In the genomic region with DNA sequence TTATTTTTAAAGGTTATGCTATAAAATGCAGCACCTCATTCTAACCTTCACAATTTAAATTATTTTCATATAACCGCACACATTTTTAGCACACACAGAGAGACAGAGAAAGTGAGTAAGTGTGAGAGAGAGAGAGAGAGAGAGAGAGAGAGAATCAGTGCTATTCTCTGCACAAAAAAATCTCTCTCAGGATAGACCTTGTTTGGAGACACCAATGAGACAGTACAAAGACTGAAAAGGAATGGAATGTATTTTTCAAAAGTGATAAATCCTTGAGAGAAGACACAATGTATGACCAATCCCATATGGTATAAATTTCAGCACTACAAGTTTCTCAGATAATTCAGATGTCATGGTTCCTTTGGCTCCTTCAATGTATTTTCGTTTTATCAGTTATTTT, we compare ENCODE assay signal across 19 cellular contexts.
A peak's percentile ranks its signal among the peaks of the same experiment; 100 is the strongest.
DNase-seq lines count a peak whose midpoint lies in the region; ATAC-seq, FAIRE-seq and TF ChIP-seq lines count a peak whose summit lies in the region.
"Had no signal": no experiment of that assay in that cellular context is flagged by ENCODE, and none has a peak within 500 bp of the region (broad histone marks: within the 10 kb centered on the region; RNA-seq: fewer than 3 reads in every experiment).

No MANE protein-coding gene starts in this region.

- peak overlapping the region in 1 of 2 experiments; percentile 9; a peak in 1 of 4 replicates for H3K4me3 ChIP-seq in SK-N-SH (ENCODE audit: low read depth in 2 of 2, low read length in 1 of 2)
- no peak overlapping the region for H3K4me3 ChIP-seq in fibroblast of mammary gland (ENCODE audit: control insufficient read depth, low read depth, low read length)
- H3K4me3 ChIP-seq in rectal smooth muscle tissue (ENCODE audit: low read length) = no peak overlapping the region
- H3K4me3 ChIP-seq: MG63, mucosa of descending colon, thoracic aorta had no signal

- CTCF ChIA-PET in SK-N-SH (lab: Yijun Ruan, JAX) = no interaction called here

- no peak for TF ChIP-seq RAD21 in SK-N-SH (IDR thresholded peaks at IDR 0.05; ENCODE audit: low read length)

- WGBS in SK-N-SH (ENCODE audit: low lambda C conversion rate) = 46% methylated on average over 2 of the region's 2 CpGs

- peak overlapping the region; percentile 79; the same call in 1 of the 2 replicates for H2AFZ ChIP-seq in SK-N-SH (ENCODE audit: low read depth)

- peak overlapping the region; percentile 48; the same call in 1 of the 2 replicates for H3K9ac ChIP-seq in SK-N-SH
- no peak overlapping the region for H3K9ac ChIP-seq in rectal smooth muscle tissue (ENCODE audit: low read length)

- DNase-seq in ELR (ENCODE audit: low read depth) = peak; percentile 29
- no peak for DNase-seq in SK-N-SH
- peak; percentile 72 for DNase-seq in fibroblast of mammary gland (ENCODE audit: low read depth)
- DNase-seq in GM12892 (ENCODE audit: insufficient read length) = no peak
- no peak for DNase-seq in sciatic nerve (ENCODE audit: low spot score)
- DNase-seq in head of caudate nucleus = no peak
- DNase-seq: activated CD4-positive, alpha-beta T cell treated with anti-CD3 and anti-CD28 coated beads for 36 hours; activated naive CD4-positive, alpha-beta T cell treated with anti-CD3 and anti-CD28 coated beads for 36 hours; effector memory CD4-positive, alpha-beta T cell; islet precursor cell; MG63; mucosa of descending colon; NCI-H2029 treated with DMSO at 0.1 percent for 48 hours; posterior cingulate gyrus; T-helper 2 cell had no signal

- peak overlapping the region; percentile 52 for H3K4me2 ChIP-seq in SK-N-SH

- H4K20me1 ChIP-seq in SK-N-SH (ENCODE audit: insufficient read depth) = no peaks in the 10 kb centered on the region

- H3K27ac ChIP-seq in SK-N-SH (ENCODE audit: low read depth in 2 of 2, low read length in 1 of 2) (peak overlapping the region; percentile 94), rectal smooth muscle tissue (ENCODE audit: low read depth, low read length) (peak overlapping the region; percentile 75)

- FAIRE-seq in GM12892 (lab: Jason Lieb, UNC) = no peak
- FAIRE-seq: bronchial epithelial cell had no signal

- TF ChIP-seq POLR2A in GM12892 (IDR thresholded peaks at IDR 0.05; ENCODE audit: low read depth, low read length) = no peak

- TF ChIP-seq EP300 in SK-N-SH (IDR thresholded peaks at IDR 0.05; ENCODE audit: borderline replicate concordance in 1 of 2, low read depth in 1 of 2, low read length in 1 of 2) = no peak

- ATAC-seq in sciatic nerve (no peak), GM21825 (IDR thresholded peaks at IDR 0.05; ENCODE audit: unreplicated experiment) (no peak)
- ATAC-seq: activated CD4-positive, alpha-beta T cell treated with anti-CD3 and anti-CD28 coated beads for 36 hours; mucosa of descending colon had no signal

- TF ChIP-seq CTCF in SK-N-SH (IDR thresholded peaks at IDR 0.05) = no peak
- TF ChIP-seq CTCF in fibroblast of mammary gland (conservative IDR thresholded peaks at IDR 0.05; ENCODE audit: control insufficient read depth, insufficient read depth, low read depth, low read length) = no peak

- POLR2A ChIA-PET in SK-N-SH (lab: Yijun Ruan, JAX) = no interaction called here

- intact Hi-C loops in sciatic nerve (cut with DNase I) = no loop called here
- intact Hi-C loops in head of caudate nucleus (cut with DNase I) = no loop called here

- peaks cover 41% of the 10 kb centered on the region for H3F3A ChIP-seq in SK-N-SH (replicated peaks; ENCODE audit: insufficient read depth)

- no peaks in the 10 kb centered on the region for H3K79me2 ChIP-seq in SK-N-SH (ENCODE audit: insufficient read depth)

- H3K36me3 ChIP-seq in SK-N-SH (replicated peaks in 1 of 2; ENCODE audit: control insufficient read depth in 1 of 2, insufficient read depth in 2 of 2, low read length in 1 of 2) = no peaks in the 10 kb centered on the region
- H3K36me3 ChIP-seq in rectal smooth muscle tissue (ENCODE audit: control insufficient read depth, insufficient read depth, low read length) = no peaks in the 10 kb centered on the region
- H3K36me3 ChIP-seq: MG63, thoracic aorta had no signal

- H3K27me3 ChIP-seq in SK-N-SH (ENCODE audit: insufficient read depth) (no peaks in the 10 kb centered on the region), rectal smooth muscle tissue (ENCODE audit: control insufficient read depth, insufficient read depth, low read length) (no peaks in the 10 kb centered on the region)
- H3K27me3 ChIP-seq: MG63 had no signal

- H3K4me1 ChIP-seq in SK-N-SH (ENCODE audit: control insufficient read depth in 1 of 2, insufficient read depth in 2 of 2, low read depth in 1 of 2, low read length in 1 of 2) (peaks cover 8 to 24% of the 10 kb centered on the region in 2 experiments), rectal smooth muscle tissue (ENCODE audit: control insufficient read depth, insufficient read depth, low read length) (peaks cover 24% of the 10 kb centered on the region)

- H3K9me2 ChIP-seq in SK-N-SH = no peaks in the 10 kb centered on the region

- H3K9me3 ChIP-seq in SK-N-SH = no peaks in the 10 kb centered on the region
- H3K9me3 ChIP-seq: MG63, mucosa of descending colon, thoracic aorta had no signal

TF ChIP-seq in SK-N-SH, 30 proteins besides CTCF, POLR2A, EP300 and RAD21:
- TF ChIP-seq FOXM1 (IDR thresholded peaks at IDR 0.05; ENCODE audit: low read depth) (0 out of 2 replicates have a peak, but pooled peaks have one; percentile 3), PBX3 (IDR thresholded peaks at IDR 0.05) (peak; percentile 47; the same call in 1 of the 2 replicates)
- TF ChIP-seq, protein P1, sequence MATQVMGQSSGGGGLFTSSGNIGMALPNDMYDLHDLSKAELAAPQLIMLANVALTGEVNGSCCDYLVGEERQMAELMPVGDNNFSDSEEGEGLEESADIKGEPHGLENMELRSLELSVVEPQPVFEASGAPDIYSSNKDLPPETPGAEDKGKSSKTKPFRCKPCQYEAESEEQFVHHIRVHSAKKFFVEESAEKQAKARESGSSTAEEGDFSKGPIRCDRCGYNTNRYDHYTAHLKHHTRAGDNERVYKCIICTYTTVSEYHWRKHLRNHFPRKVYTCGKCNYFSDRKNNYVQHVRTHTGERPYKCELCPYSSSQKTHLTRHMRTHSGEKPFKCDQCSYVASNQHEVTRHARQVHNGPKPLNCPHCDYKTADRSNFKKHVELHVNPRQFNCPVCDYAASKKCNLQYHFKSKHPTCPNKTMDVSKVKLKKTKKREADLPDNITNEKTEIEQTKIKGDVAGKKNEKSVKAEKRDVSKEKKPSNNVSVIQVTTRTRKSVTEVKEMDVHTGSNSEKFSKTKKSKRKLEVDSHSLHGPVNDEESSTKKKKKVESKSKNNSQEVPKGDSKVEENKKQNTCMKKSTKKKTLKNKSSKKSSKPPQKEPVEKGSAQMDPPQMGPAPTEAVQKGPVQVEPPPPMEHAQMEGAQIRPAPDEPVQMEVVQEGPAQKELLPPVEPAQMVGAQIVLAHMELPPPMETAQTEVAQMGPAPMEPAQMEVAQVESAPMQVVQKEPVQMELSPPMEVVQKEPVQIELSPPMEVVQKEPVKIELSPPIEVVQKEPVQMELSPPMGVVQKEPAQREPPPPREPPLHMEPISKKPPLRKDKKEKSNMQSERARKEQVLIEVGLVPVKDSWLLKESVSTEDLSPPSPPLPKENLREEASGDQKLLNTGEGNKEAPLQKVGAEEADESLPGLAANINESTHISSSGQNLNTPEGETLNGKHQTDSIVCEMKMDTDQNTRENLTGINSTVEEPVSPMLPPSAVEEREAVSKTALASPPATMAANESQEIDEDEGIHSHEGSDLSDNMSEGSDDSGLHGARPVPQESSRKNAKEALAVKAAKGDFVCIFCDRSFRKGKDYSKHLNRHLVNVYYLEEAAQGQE (IDR thresholded peaks at IDR 0.05; ENCODE audit: low read depth, low read length) = no peak

Comparison
In these comparisons a context has a peak if more than half of its experiments do, and no peak if none do; other contexts are left out.
1. DNase-seq: peak in ELR (single experiment) and fibroblast of mammary gland (single experiment); none in SK-N-SH (single experiment), GM12892 (single experiment), sciatic nerve (single experiment) and head of caudate nucleus (0 of 42).